In the genomic region with DNA sequence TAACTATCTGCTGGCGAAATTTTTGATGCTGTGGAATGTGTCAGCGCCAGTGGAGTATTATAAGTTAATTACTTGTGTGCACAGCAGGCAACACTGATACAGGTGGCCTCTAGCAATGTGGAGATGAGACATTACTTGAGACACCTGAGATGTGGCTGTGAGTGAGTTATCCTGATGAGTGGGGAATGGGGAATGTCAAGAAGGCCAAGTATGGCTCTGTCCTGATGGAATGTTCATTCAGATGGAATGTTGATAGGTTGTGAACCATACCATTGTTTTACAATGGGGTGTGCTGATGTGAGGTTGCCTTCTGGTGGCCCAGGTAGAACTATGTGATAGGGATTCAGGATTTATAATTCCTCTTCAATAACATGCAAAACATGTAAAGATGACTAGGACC, we compare ENCODE assay signal across 1 cellular context.
TF ChIP-seq lines count a peak whose summit lies in the region.

No MANE protein-coding gene starts in this region.

TF ChIP-seq in WTC11, 78 proteins besides CTCF, POLR2A, EP300 and RAD21:
- TF ChIP-seq ZNF317 (CRISPR knock-in tag; IDR thresholded peaks at IDR 0.05; ENCODE audit: borderline replicate concordance, low read depth) (no peak), PRRX2 (CRISPR knock-in tag; IDR thresholded peaks at IDR 0.05) (no peak), KAT7 (CRISPR knock-in tag; IDR thresholded peaks at IDR 0.05; ENCODE audit: borderline replicate concordance) (no peak), ZNF423 (CRISPR knock-in tag; IDR thresholded peaks at IDR 0.05) (no peak), MXD4 (CRISPR knock-in tag; IDR thresholded peaks at IDR 0.05; ENCODE audit: borderline replicate concordance) (no peak), JUN (CRISPR knock-in tag; IDR thresholded peaks at IDR 0.05) (no peak), ESRRA (CRISPR knock-in tag; IDR thresholded peaks at IDR 0.05; ENCODE audit: borderline replicate concordance) (no peak), ELF4 (CRISPR knock-in tag; IDR thresholded peaks at IDR 0.05; ENCODE audit: low read depth) (no peak), SOX15 (CRISPR knock-in tag; IDR thresholded peaks at IDR 0.05) (no peak)
- TF ChIP-seq, protein P1, sequence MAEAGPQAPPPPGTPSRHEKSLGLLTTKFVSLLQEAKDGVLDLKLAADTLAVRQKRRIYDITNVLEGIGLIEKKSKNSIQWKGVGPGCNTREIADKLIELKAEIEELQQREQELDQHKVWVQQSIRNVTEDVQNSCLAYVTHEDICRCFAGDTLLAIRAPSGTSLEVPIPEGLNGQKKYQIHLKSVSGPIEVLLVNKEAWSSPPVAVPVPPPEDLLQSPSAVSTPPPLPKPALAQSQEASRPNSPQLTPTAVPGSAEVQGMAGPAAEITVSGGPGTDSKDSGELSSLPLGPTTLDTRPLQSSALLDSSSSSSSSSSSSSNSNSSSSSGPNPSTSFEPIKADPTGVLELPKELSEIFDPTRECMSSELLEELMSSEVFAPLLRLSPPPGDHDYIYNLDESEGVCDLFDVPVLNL (CRISPR knock-in tag; IDR thresholded peaks at IDR 0.05; ENCODE audit: borderline replicate concordance, low read depth), result no peak
- TF ChIP-seq, protein P2, sequence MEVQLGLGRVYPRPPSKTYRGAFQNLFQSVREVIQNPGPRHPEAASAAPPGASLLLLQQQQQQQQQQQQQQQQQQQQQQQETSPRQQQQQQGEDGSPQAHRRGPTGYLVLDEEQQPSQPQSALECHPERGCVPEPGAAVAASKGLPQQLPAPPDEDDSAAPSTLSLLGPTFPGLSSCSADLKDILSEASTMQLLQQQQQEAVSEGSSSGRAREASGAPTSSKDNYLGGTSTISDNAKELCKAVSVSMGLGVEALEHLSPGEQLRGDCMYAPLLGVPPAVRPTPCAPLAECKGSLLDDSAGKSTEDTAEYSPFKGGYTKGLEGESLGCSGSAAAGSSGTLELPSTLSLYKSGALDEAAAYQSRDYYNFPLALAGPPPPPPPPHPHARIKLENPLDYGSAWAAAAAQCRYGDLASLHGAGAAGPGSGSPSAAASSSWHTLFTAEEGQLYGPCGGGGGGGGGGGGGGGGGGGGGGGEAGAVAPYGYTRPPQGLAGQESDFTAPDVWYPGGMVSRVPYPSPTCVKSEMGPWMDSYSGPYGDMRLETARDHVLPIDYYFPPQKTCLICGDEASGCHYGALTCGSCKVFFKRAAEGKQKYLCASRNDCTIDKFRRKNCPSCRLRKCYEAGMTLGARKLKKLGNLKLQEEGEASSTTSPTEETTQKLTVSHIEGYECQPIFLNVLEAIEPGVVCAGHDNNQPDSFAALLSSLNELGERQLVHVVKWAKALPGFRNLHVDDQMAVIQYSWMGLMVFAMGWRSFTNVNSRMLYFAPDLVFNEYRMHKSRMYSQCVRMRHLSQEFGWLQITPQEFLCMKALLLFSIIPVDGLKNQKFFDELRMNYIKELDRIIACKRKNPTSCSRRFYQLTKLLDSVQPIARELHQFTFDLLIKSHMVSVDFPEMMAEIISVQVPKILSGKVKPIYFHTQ (CRISPR knock-in tag; IDR thresholded peaks at IDR 0.05), result no peak
- TF ChIP-seq, protein P3, sequence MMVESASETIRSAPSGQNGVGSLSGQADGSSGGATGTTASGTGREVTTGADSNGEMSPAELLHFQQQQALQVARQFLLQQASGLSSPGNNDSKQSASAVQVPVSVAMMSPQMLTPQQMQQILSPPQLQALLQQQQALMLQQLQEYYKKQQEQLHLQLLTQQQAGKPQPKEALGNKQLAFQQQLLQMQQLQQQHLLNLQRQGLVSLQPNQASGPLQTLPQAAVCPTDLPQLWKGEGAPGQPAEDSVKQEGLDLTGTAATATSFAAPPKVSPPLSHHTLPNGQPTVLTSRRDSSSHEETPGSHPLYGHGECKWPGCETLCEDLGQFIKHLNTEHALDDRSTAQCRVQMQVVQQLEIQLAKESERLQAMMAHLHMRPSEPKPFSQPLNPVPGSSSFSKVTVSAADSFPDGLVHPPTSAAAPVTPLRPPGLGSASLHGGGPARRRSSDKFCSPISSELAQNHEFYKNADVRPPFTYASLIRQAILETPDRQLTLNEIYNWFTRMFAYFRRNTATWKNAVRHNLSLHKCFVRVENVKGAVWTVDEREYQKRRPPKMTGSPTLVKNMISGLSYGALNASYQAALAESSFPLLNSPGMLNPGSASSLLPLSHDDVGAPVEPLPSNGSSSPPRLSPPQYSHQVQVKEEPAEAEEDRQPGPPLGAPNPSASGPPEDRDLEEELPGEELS (CRISPR knock-in tag; IDR thresholded peaks at IDR 0.05), result no peak
- TF ChIP-seq, protein P4, sequence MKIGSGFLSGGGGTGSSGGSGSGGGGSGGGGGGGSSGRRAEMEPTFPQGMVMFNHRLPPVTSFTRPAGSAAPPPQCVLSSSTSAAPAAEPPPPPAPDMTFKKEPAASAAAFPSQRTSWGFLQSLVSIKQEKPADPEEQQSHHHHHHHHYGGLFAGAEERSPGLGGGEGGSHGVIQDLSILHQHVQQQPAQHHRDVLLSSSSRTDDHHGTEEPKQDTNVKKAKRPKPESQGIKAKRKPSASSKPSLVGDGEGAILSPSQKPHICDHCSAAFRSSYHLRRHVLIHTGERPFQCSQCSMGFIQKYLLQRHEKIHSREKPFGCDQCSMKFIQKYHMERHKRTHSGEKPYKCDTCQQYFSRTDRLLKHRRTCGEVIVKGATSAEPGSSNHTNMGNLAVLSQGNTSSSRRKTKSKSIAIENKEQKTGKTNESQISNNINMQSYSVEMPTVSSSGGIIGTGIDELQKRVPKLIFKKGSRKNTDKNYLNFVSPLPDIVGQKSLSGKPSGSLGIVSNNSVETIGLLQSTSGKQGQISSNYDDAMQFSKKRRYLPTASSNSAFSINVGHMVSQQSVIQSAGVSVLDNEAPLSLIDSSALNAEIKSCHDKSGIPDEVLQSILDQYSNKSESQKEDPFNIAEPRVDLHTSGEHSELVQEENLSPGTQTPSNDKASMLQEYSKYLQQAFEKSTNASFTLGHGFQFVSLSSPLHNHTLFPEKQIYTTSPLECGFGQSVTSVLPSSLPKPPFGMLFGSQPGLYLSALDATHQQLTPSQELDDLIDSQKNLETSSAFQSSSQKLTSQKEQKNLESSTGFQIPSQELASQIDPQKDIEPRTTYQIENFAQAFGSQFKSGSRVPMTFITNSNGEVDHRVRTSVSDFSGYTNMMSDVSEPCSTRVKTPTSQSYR (CRISPR knock-in tag; IDR thresholded peaks at IDR 0.05), result no peak
- TF ChIP-seq, protein P5, sequence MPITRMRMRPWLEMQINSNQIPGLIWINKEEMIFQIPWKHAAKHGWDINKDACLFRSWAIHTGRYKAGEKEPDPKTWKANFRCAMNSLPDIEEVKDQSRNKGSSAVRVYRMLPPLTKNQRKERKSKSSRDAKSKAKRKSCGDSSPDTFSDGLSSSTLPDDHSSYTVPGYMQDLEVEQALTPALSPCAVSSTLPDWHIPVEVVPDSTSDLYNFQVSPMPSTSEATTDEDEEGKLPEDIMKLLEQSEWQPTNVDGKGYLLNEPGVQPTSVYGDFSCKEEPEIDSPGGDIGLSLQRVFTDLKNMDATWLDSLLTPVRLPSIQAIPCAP (CRISPR knock-in tag; IDR thresholded peaks at IDR 0.05), result no peak
TF ChIP-seq in WTC11: peak in this region for 0.
